29 cellular contexts compared by ENCODE assay signal in the genomic region with DNA sequence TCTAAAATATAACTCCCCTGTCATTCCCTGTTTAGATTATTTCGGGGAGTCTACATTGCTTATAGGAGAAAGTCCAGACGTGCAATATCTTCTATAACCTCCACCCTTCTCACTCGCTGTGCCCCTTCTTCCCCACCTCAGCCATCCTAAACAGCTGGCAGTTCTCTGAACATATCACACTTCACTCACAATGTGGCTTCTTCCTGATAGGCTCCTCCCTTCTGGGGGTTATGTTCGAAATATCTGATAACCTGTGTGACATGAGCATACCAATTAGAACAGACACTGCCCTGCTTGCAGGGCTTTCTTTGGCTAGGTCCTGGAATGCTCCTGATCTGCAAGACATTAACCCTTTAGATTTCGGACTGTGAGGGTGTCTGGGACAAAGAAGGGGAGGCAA.
DNase-seq lines count a peak whose midpoint lies in the region; ATAC-seq, FAIRE-seq and TF ChIP-seq lines count a peak whose summit lies in the region.
"Had no signal": no experiment of that assay in that cellular context is flagged by ENCODE, and none has a peak within 500 bp of the region (broad histone marks: within the 10 kb centered on the region; RNA-seq: fewer than 3 reads in every experiment).

No MANE protein-coding gene starts in this region.

- H2AFZ ChIP-seq in K562 (ENCODE audit: low read depth, low read length) = no peak overlapping the region
- H2AFZ ChIP-seq: GM23248, PC-9 had no signal

- TF ChIP-seq POLR2A in K562 (conservative IDR thresholded peaks at IDR 0.05) = no peak

- no peaks in the 10 kb centered on the region for H3K27me3 ChIP-seq in right cardiac atrium (ENCODE audit: control insufficient read depth, insufficient read depth)
- no peaks in the 10 kb centered on the region for H3K27me3 ChIP-seq in K562 (ENCODE audit: control insufficient read depth in 2 of 2, insufficient read depth in 2 of 2, low read length in 2 of 2)
- H3K27me3 ChIP-seq: BLaER1, SJSA1 had no signal

- H3K9me3 Mint-ChIP-seq in nephron = no peaks in the 10 kb centered on the region
- H3K9me3 Mint-ChIP-seq: CD4-positive, CD25-positive, alpha-beta regulatory T cell had no signal

- H3K4me1 Mint-ChIP-seq in nephron = peaks cover 12% of the 10 kb centered on the region
- H3K4me1 Mint-ChIP-seq: CD4-positive, CD25-positive, alpha-beta regulatory T cell had no signal

- POLR2A ChIA-PET in K562 (lab: Yijun Ruan, JAX) = no interaction called here

- ATAC-seq in right cardiac atrium (peak; percentile 50 to 59), left ventricle myocardium superior (no peak), K562 (peak; percentile 85), GM21723 (IDR thresholded peaks at IDR 0.05; ENCODE audit: unreplicated experiment) (no peak)
- ATAC-seq: Right ventricle myocardium inferior had no signal

- DNase-seq in right cardiac atrium (no peak), left ventricle myocardium superior (no peak), SK-N-MC (ENCODE audit: low read depth, low spot score) (no peak), K562 (ENCODE audit: extremely low read depth in 1 of 4, low spot score in 3 of 4) (peak; percentile 15 to 41 (median 28)), SKM-1 (lab: John Stamatoyannopoulos, UW; ENCODE audit: unreplicated experiment) (no peak), NCI-H146 treated with DMSO at 0.1 percent for 48 hours (lab: John Stamatoyannopoulos, UW; ENCODE audit: unreplicated experiment) (no peak)
- DNase-seq: CD4-positive, CD25-positive, alpha-beta regulatory T cell; GM23248; HCEC 1CT; IMR-90; MM.1S; NCI-H1048; NCI-H1417 treated with DMSO at 0.1 percent for 48 hours; NCI-H187; NCI-H2081 treated with DMSO at 0.1 percent for 48 hours; NCI-H2171; NCI-H345; NCI-H524; NCI-H774; PC-9 had no signal

- no peak overlapping the region for H3K9ac ChIP-seq in SK-N-MC (ENCODE audit: insufficient read length)
- no peak overlapping the region for H3K9ac ChIP-seq in K562 (ENCODE audit: insufficient read depth in 1 of 2, low read depth in 2 of 2, low read length in 2 of 2)
- H3K9ac ChIP-seq: BLaER1, GM23248, KMS-11 had no signal

- H4K20me1 ChIP-seq in K562 (replicated peaks; ENCODE audit: control insufficient read depth, insufficient read depth, low read length) = no peaks in the 10 kb centered on the region
- H4K20me1 ChIP-seq: BLaER1 had no signal

- in situ Hi-C loops in K562 (cut with MboI) = no loop called here

- BruUV-seq in K562 (replicated peaks; lab: Mats Ljungman, UMichigan) = no TSS peak

- H3K27ac Mint-ChIP-seq in nephron = peak overlapping the region; percentile 10 to 73 (median 70)
- H3K27ac Mint-ChIP-seq: CD4-positive, CD25-positive, alpha-beta regulatory T cell had no signal

- H3K4me1 ChIP-seq in right cardiac atrium (ENCODE audit: control insufficient read depth, insufficient read depth, low read length) (peaks cover 16% of the 10 kb centered on the region), K562 (replicated peaks in 1 of 2; ENCODE audit: control insufficient read depth in 2 of 2, insufficient read depth in 2 of 2, low read length in 2 of 2) (peaks cover 4 to 5% of the 10 kb centered on the region in 2 experiments; a peak in 3 of 5 replicates)
- H3K4me1 ChIP-seq: SJSA1 had no signal

- intact Hi-C loops in right cardiac atrium (cut with DNase I) = no loop called here
- intact Hi-C loops in left ventricle myocardium superior (cut with micrococcal nuclease) = no loop called here
- intact Hi-C loops in K562 (cut with micrococcal nuclease) = no loop called here

- no peak for TF ChIP-seq EP300 in K562 (IDR thresholded peaks at IDR 0.05; ENCODE audit: low read length)

- no peak overlapping the region for H3K4me2 ChIP-seq in K562 (ENCODE audit: insufficient read depth, low read length)
- H3K4me2 ChIP-seq: BLaER1, KMS-11, PC-9 had no signal

- TF ChIP-seq CTCF in K562 (IDR thresholded peaks at IDR 0.05 in 2 of 3, conservative IDR thresholded peaks at IDR 0.05 in 1 of 3; ENCODE audit: insufficient read depth in 2 of 3, low read depth in 1 of 3, low read length in 3 of 3) = no peak
- no peak for TF ChIP-seq CTCF in nephron (IDR thresholded peaks at IDR 0.05; ENCODE audit: unreplicated experiment in 3 of 3)

- no peak overlapping the region for H3K4me3 ChIP-seq in right cardiac atrium (ENCODE audit: low read length)
- H3K4me3 ChIP-seq in SK-N-MC = peak overlapping the region; percentile 47
- H3K4me3 ChIP-seq in K562 = no peak overlapping the region
- H3K4me3 ChIP-seq: BLaER1, GM23248, PC-9, SJSA1 had no signal

- H3K36me3 Mint-ChIP-seq in nephron (ENCODE audit: low read depth) = peaks cover 46% of the 10 kb centered on the region
- H3K36me3 Mint-ChIP-seq: CD4-positive, CD25-positive, alpha-beta regulatory T cell had no signal

- no peak overlapping the region for H3K4me3 Mint-ChIP-seq in nephron
- H3K4me3 Mint-ChIP-seq: CD4-positive, CD25-positive, alpha-beta regulatory T cell had no signal

- FAIRE-seq in K562 (lab: Jason Lieb, UNC) = peak; percentile 51
- FAIRE-seq: A204.1, G401.6, HTR-8/SVneo had no signal

- H3K27ac ChIP-seq in right cardiac atrium (ENCODE audit: low read length) = peak overlapping the region; percentile 53
- peak overlapping the region; percentile 79; the same call in 1 of the 2 replicates for H3K27ac ChIP-seq in SK-N-MC
- H3K27ac ChIP-seq in K562 (ENCODE audit: extremely low read depth, low read depth, low read length) = no peak overlapping the region
- H3K27ac ChIP-seq: BLaER1, GM23248, KMS-11, PC-9, SJSA1 had no signal

- no peaks in the 10 kb centered on the region for H3K27me3 Mint-ChIP-seq in nephron (ENCODE audit: low read depth)
- H3K27me3 Mint-ChIP-seq: CD4-positive, CD25-positive, alpha-beta regulatory T cell had no signal

- WGBS in right cardiac atrium = 43% methylated on average over 5 of the region's 5 CpGs
- 35% methylated on average over 5 of the region's 5 CpGs for WGBS in K562 (ENCODE audit: insufficient coverage, low coverage, missing lambda C conversion rate)

- no peak for TF ChIP-seq RAD21 in K562 (CRISPR knock-in tag; conservative IDR thresholded peaks at IDR 0.05 in 1 of 2, IDR thresholded peaks at IDR 0.05 in 1 of 2)

- H3K9me1 ChIP-seq in K562 (ENCODE audit: control insufficient read depth, insufficient read depth, low read length) = no peaks in the 10 kb centered on the region

- no peaks in the 10 kb centered on the region for H3K79me2 ChIP-seq in K562 (ENCODE audit: control insufficient read depth, insufficient read depth, low read length)

- H3K9me3 ChIP-seq in right cardiac atrium (ENCODE audit: control insufficient read depth, low read length) (no peaks in the 10 kb centered on the region), SK-N-MC (ENCODE audit: low read depth, low read length) (no peaks in the 10 kb centered on the region), K562 (replicated peaks; ENCODE audit: control insufficient read depth, insufficient read depth, low read depth, low read length) (no peaks in the 10 kb centered on the region)
- H3K9me3 ChIP-seq: BLaER1, SJSA1 had no signal

- peaks cover 4% of the 10 kb centered on the region; the same call in 1 of the 2 replicates for H3K36me3 ChIP-seq in SK-N-MC (ENCODE audit: insufficient read depth, low read length)
- H3K36me3 ChIP-seq in K562 (ENCODE audit: control insufficient read depth, insufficient read depth, low read length) = peaks cover 67% of the 10 kb centered on the region; the same call in 2 of the 3 replicates
- H3K36me3 ChIP-seq: BLaER1, SJSA1 had no signal

- CTCF ChIA-PET in K562 (lab: Yijun Ruan, JAX; ENCODE audit: low intra/inter-chr PET ratio) = no interaction called here

TF ChIP-seq in K562, 482 proteins besides CTCF, POLR2A, EP300 and RAD21 (continues in another document):
- TF ChIP-seq CBFA2T2 (conservative IDR thresholded peaks at IDR 0.05) (peak; percentile 28; the same call in 1 of the 2 replicates), CBFA2T3 (IDR thresholded peaks at IDR 0.05) (peak; percentile 51)

Comparison
In these comparisons a context has a peak if more than half of its experiments do, and no peak if none do; other contexts are left out.
1. ATAC-seq: peak in right cardiac atrium (2 of 2) and K562 (single experiment); none in left ventricle myocardium superior (single experiment) and GM21723 (single experiment).
2. DNase-seq: peak in K562 (4 of 4); none in right cardiac atrium (0 of 3), left ventricle myocardium superior (single experiment), SK-N-MC (single experiment), SKM-1 (single experiment) and NCI-H146 treated with DMSO at 0.1 percent for 48 hours (single experiment).